ENCODE assay signal across 22 cellular contexts in the genomic region with DNA sequence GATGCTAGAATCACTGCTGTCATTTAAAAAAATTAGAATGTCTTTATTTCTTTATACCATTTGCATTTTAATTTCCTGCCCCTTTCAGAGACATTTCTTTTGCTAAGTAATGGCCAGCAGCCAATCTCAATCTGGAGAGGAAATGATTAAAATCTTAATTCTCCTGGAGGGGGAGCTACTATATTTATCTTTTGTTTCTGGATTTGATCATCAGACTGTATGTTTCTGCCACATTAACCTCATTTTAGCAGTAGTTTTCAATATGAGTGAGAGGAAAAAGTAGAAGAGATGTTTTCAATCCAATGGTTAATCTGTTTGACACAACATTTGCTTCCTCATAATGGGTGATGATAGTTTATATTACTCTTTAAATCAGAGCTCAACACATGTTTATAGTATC.
DNase-seq lines count a peak whose midpoint lies in the region; TF ChIP-seq lines count a peak whose summit lies in the region.
"Had no signal": no experiment of that assay in that cellular context is flagged by ENCODE, and none has a peak within 500 bp of the region (broad histone marks: within the 10 kb centered on the region; RNA-seq: fewer than 3 reads in every experiment).

No MANE protein-coding gene starts in this region.

- in situ Hi-C loops in astrocyte of the cerebellum (cut with HindIII; ENCODE audit: low sequenced_read_pairs), result no loop called here

- DNase-seq in NCI-H2171 treated with DMSO at 0.1 percent for 48 hours (lab: John Stamatoyannopoulos, UW), result peak; percentile 47
- DNase-seq in NCI-H2171 (lab: John Stamatoyannopoulos, UW), result no peak
- DNase-seq in astrocyte of the cerebellum (ENCODE audit: low read depth), result peak; percentile 3
- DNase-seq in renal cortical epithelial cell (ENCODE audit: low read depth), result peak; percentile 32
- no peak for DNase-seq in NCI-H510A (lab: John Stamatoyannopoulos, UW)
- DNase-seq in dermis blood vessel endothelial cell, result no peak
- no peak for DNase-seq in COLO829 (ENCODE audit: low spot score)
- DNase-seq: activated CD4-positive, alpha-beta memory T cell treated with anti-CD3 and anti-CD28 coated beads for 36 hours; activated CD4-positive, alpha-beta T cell treated with anti-CD3 and anti-CD28 coated beads for 1 hour; activated CD8-positive, alpha-beta memory T cell treated with anti-CD3 and anti-CD28 coated beads, Interleukin-2, amount 50 U/mL, for 48 hours; activated naive CD4-positive, alpha-beta T cell treated with anti-CD3 and anti-CD28 coated beads for 36 hours; adrenal gland; CD8-positive, alpha-beta T cell; DMS53; effector CD4-positive, alpha-beta T cell; Karpas-422; MV-4-11; NCI-H187; Right ventricle myocardium superior had no signal

- TF ChIP-seq CTCF in LNCAP (IDR thresholded peaks at IDR 0.05) (peak; percentile 37; the same call in 1 of the 2 replicates), astrocyte of the cerebellum (IDR thresholded peaks at IDR 0.05; ENCODE audit: low read depth, low read length, missing control alignments) (no peak)

- H3K4me3 ChIP-seq in astrocyte of the cerebellum (ENCODE audit: low read depth, low read length), result no peak overlapping the region
- H3K4me3 ChIP-seq: adrenal gland, smooth muscle cell, thoracic aorta had no signal

Comparison
In these comparisons a context has a peak if more than half of its experiments do, and no peak if none do; other contexts are left out.
1. DNase-seq: peak in NCI-H2171 treated with DMSO at 0.1 percent for 48 hours (single experiment), astrocyte of the cerebellum (single experiment) and renal cortical epithelial cell (single experiment); none in NCI-H2171 (single experiment), NCI-H510A (single experiment), dermis blood vessel endothelial cell (single experiment) and COLO829 (single experiment).